In genomic region chr12:34287986-34288962, GRCh38 we compare ENCODE assay signal across 15 cellular contexts.
"Had no signal": no experiment of that assay in that cellular context is flagged by ENCODE, and none has a peak within 500 bp of the region (broad histone marks: within the 10 kb centered on the region; RNA-seq: fewer than 3 reads in every experiment).

No MANE protein-coding gene starts in this region.

- H3K4me3 Mint-ChIP-seq: nephron progenitor cell, T-cell had no signal

- H3K27me3 ChIP-seq: cardiac muscle cell, uterus had no signal

- DNase-seq: activated CD4-positive, alpha-beta T cell treated with anti-CD3 and anti-CD28 coated beads for 4 hours; activated CD8-positive, alpha-beta memory T cell treated with anti-CD3 and anti-CD28 coated beads for 24 hours; activated naive CD4-positive, alpha-beta T cell; activated T-cell treated with anti-CD3 and anti-CD28 coated beads, Interleukin-2, amount 50 U/mL, for 48 hours; effector CD8-positive, alpha-beta T cell; hippocampal formation; nephron progenitor cell; small intestine; WERI-Rb-1 had no signal

- H3K4me1 Mint-ChIP-seq: nephron progenitor cell, T-cell had no signal

- H3K27me3 Mint-ChIP-seq: T-cell had no signal

- H3K4me1 ChIP-seq: uterus had no signal

- FAIRE-seq: colon, frontal cortex, small intestine had no signal

- H3K27ac ChIP-seq: cardiac muscle cell, SK-N-MC, uterus, WERI-Rb-1 had no signal

- H3K4me3 ChIP-seq: cardiac muscle cell, SK-N-MC, uterus had no signal

- H3K27ac Mint-ChIP-seq: nephron progenitor cell, T-cell had no signal

- H3K36me3 ChIP-seq: cardiac muscle cell, uterus, WERI-Rb-1 had no signal

- H3K9me3 ChIP-seq: uterus had no signal

- ATAC-seq: T-cell had no signal

- H3K36me3 Mint-ChIP-seq: T-cell had no signal
